In the genomic region with DNA sequence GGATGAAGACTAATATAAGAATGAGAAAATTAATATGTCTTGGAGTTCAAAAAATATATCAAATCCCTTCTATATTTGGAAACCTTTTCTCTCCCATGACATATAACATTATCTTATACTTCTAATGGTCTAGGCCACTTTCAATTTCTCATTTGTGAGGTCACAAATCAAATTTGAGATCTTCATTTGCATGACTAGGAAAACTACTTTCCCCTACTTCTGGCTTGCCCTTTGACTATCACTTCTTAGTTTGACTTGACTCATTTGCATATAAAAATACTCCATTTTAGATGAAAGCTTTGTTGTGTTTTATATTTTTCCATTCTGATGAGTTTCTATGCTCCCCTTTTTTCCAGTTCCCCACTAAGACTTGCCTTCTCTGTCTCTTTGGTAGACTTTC, we compare ENCODE assay signal across 1 cellular context.
TF ChIP-seq lines count a peak whose summit lies in the region.

No MANE protein-coding gene starts in this region.

TF ChIP-seq in H1, 55 proteins besides CTCF, POLR2A, EP300 and RAD21:
- no peak for TF ChIP-seq HDAC6 (IDR thresholded peaks at IDR 0.05; ENCODE audit: low read depth, low read length)
